In genomic region chr5:107661038-107661649, GRCh38 we compare ENCODE assay signal across 28 cellular contexts. TPM values are rescaled to one million over a fixed set of nuclear protein-coding genes. Genes with fewer than 3 reads are reported as not detected.
DNase-seq lines count a peak whose midpoint lies in the region; ATAC-seq, FAIRE-seq and TF ChIP-seq lines count a peak whose summit lies in the region.
"Had no signal": no experiment of that assay in that cellular context is flagged by ENCODE, and none has a peak within 500 bp of the region (broad histone marks: within the 10 kb centered on the region; RNA-seq: fewer than 3 reads in every experiment).

No MANE protein-coding gene starts in this region.

- CTCF ChIA-PET in A549 (lab: Yijun Ruan, JAX) = interaction anchor here (0.7 to 1.1 kb wide), 3 partner anchors 10 to 31 kb away, joined by 3 to 4 read pairs (median 3); no protein-coding TSS in a partner anchor

- TF ChIP-seq POLR2A in A549 (IDR thresholded peaks at IDR 0.05; ENCODE audit: low read length) = no peak

- H3K4me2 ChIP-seq in A549 = 0 out of 3 replicates have a peak overlapping the region, but pooled peaks have one; percentile 2

- ATAC-seq in A549 (no peak), GM19023 (IDR thresholded peaks at IDR 0.05; ENCODE audit: unreplicated experiment) (peak; percentile 50), HG03066 (IDR thresholded peaks at IDR 0.05; ENCODE audit: low read depth, unreplicated experiment) (peak; percentile 75), HG03159 (IDR thresholded peaks at IDR 0.05; ENCODE audit: unreplicated experiment) (no peak), GM21423 (IDR thresholded peaks at IDR 0.05; ENCODE audit: unreplicated experiment) (no peak), GM21528 (IDR thresholded peaks at IDR 0.05; ENCODE audit: low FRiP score, unreplicated experiment) (no peak), GM21526 (IDR thresholded peaks at IDR 0.05; ENCODE audit: low FRiP score, unreplicated experiment) (no peak)
- ATAC-seq: activated CD8-positive, alpha-beta T cell treated with anti-CD3 and anti-CD28 coated beads for 36 hours; K562; Panc1; stimulated activated naive B cell treated with anti-CD40 and anti-IgM and Interleukin-4, amounts not matched to agents 10 μg/mL and 1 μg/mL and 100 μg/mL, for 72 hours had no signal

- no peak overlapping the region for H3K27ac ChIP-seq in A549
- H3K27ac ChIP-seq: epithelial cell of prostate, right atrium auricular region, spleen, suprapubic skin had no signal

- H3K4me3 ChIP-seq in A549 = no peak overlapping the region
- H3K4me3 ChIP-seq: K562, right atrium auricular region, spleen, suprapubic skin had no signal

- WGBS in A549 (ENCODE audit: missing lambda C conversion rate) = 90% methylated on average over 7 of the region's 7 CpGs

- DNase-seq in A549 (ENCODE audit: low read depth in 1 of 2, low spot score in 1 of 2) (no peak), dermis blood vessel endothelial cell (peak; percentile 26)
- DNase-seq: activated CD4-positive, alpha-beta T cell treated with anti-CD3 and anti-CD28 coated beads for 1 hour; activated CD8-positive, alpha-beta T cell treated with anti-CD3 and anti-CD28 coated beads for 36 hours; activated effector memory CD4-positive, alpha-beta T cell treated with Interleukin-2 at 50 U/mL for 16 hours; activated naive CD8-positive, alpha-beta T cell treated with anti-CD3 and anti-CD28 coated beads for 36 hours; DMS79; GF-D8; head of caudate nucleus; MV-4-11; NCI-H1694; NCI-H524; spleen; stimulated activated CD4-positive, alpha-beta T cell treated with anti-CD3 and anti-CD28 coated beads, Interleukin-4, amount 100 ng/mL, for 1 hour; stimulated activated naive B cell treated with anti-CD40 and anti-IgM and Interleukin-4, amounts not matched to agents 10 μg/mL and 1 μg/mL and 100 μg/mL, for 72 hours had no signal

- POLR2A ChIA-PET in A549 (lab: Yijun Ruan, JAX) = interaction anchor here (1.0 kb wide), 1 partner anchor 11 kb away, joined by 4 read pairs; no protein-coding TSS in a partner anchor

- H3K4me1 ChIP-seq in A549 = peaks cover 60% of the 10 kb centered on the region
- H3K4me1 ChIP-seq: spleen had no signal

- TF ChIP-seq RAD21 in A549 (conservative IDR thresholded peaks at IDR 0.05 in 1 of 2, IDR thresholded peaks at IDR 0.05 in 1 of 2) = no peak

- FAIRE-seq in A549 (lab: Jason Lieb, UNC) = peak; percentile 36
- FAIRE-seq: K562, urothelium cell line had no signal

- TF ChIP-seq CTCF in A549 (IDR thresholded peaks at IDR 0.05) = no peak

- H3K9me3 ChIP-seq in A549 = no peaks in the 10 kb centered on the region
- H3K9me3 ChIP-seq: right atrium auricular region, spleen, suprapubic skin had no signal

- TF ChIP-seq EP300 in A549 (IDR thresholded peaks at IDR 0.05) = no peak

TF ChIP-seq in A549, 52 proteins besides CTCF, POLR2A, EP300 and RAD21:
- TF ChIP-seq RNF2 (IDR thresholded peaks at IDR 0.05; ENCODE audit: borderline replicate concordance, low read depth) (no peak), JUN (IDR thresholded peaks at IDR 0.05) (no peak), JUNB (IDR thresholded peaks at IDR 0.05) (no peak), ZNF302 (CRISPR knock-in tag; IDR thresholded peaks at IDR 0.05) (no peak), KDM1A (IDR thresholded peaks at IDR 0.05; ENCODE audit: low read depth) (no peak), CBX2 (IDR thresholded peaks at IDR 0.05; ENCODE audit: borderline replicate concordance, low read depth) (no peak)

RNA-seq across cellular contexts. Expression of gene EFNA5, which starts 9.6 kb away (rescaled TPM):
- polyA plus RNA-seq in A549 (2011; rRNA removed) (20.7 and 27.0 TPM in 2 replicates), A549 (2017; fragmentation: RNase III; extraction: RNeasy Plus Mini Kit Qiagen cat#74134 plus additional on column Dnase treatment) (8.1 to 10.6 TPM (median 8.5 TPM) in 3 replicates)
- polyA plus RNA-seq in A549 (2012; cell fraction: cytosol; rRNA removed) = 3.5 and 4.6 TPM in 2 replicates
- polyA plus RNA-seq in A549 (2012; cell fraction: nucleus; rRNA removed) = 9.0 and 14.4 TPM in 2 replicates
- polyA minus RNA-seq in A549 (2011; rRNA and poly(A)+ RNA removed) = 34.5 and 44.5 TPM in 2 replicates
- total RNA-seq in dermis blood vessel endothelial cell = 36.1 and 77.0 TPM in 2 replicates
- total RNA-seq: activated CD8-positive, alpha-beta T cell treated with anti-CD3 and anti-CD28 coated beads for 36 hours; activated naive CD8-positive, alpha-beta T cell treated with anti-CD3 and anti-CD28 coated beads for 36 hours; K562; T-helper 1 cell treated with Interleukin-12 subunit alpha and Interleukin-12 subunit beta and Interleukin-4 antibody, amounts not matched to agents 30 ng/mL and 1 ng/mL, for 36 hours had no signal

Comparison
In these comparisons a context has a peak if more than half of its experiments do, and no peak if none do; other contexts are left out.
1. ATAC-seq: peak in GM19023 (single experiment) and HG03066 (single experiment); none in A549 (0 of 2), HG03159 (single experiment), GM21423 (single experiment), GM21528 (single experiment) and GM21526 (single experiment).